Comparison of ENCODE assay signal across 9 cellular contexts in the genomic region with DNA sequence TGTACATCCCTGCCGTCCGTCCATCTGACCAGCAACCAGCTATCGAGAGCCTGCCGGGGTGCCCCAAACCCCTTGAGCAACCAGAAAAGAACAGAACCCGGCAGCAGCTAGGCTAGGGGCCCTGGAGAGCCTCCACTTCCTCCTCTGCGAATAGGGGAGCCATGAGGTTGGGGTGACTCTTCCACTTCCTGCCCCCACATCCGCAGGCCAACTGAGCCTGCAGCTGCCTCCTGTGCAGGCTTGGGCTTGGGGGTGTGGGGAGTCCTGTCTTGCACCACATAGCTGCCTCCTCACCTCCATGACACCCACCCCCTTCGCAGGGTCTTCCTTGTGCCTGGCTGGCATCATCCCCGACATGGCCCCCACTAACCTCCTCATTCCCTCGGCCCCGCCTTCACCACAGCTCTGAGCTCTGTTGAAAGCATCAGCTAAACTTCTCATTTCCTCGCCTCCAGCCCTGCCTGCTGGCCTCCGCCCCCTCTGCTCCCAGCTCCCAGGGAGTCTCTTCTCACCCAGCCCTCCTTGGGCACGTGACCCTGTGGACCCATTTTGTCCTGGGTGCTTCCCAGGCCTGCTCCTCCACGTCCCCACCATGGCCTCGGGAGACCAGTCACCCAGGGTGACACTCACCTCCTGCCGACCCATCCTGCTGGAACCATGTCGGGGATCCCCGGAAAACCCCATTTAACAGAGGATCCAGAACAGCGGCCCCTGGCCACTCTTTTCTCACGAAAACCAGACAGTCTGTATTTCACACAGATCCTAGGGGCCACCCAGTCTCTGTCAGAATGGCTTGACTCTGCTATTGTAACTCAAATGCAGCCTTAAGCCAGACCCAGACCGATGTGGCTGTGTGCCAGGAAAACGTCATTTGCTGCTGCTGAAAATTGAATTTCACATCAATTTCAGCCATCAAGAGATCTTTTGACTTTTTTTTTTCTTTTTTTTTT. TPM values are rescaled to one million over a fixed set of nuclear protein-coding genes. Genes with fewer than 3 reads are reported as not detected.
A peak's percentile ranks its signal among the peaks of the same experiment; 100 is the strongest.
DNase-seq lines count a peak whose midpoint lies in the region; ATAC-seq and TF ChIP-seq lines count a peak whose summit lies in the region.
"Had no signal": no experiment of that assay in that cellular context is flagged by ENCODE, and none has a peak within 500 bp of the region (broad histone marks: within the 10 kb centered on the region; RNA-seq: fewer than 3 reads in every experiment).

No MANE protein-coding gene starts in this region.

- no peaks in the 10 kb centered on the region for H3K27me3 ChIP-seq in AG04450 (ENCODE audit: control insufficient read depth, insufficient read depth, low read length)

- ATAC-seq in GM19372 (IDR thresholded peaks at IDR 0.05; ENCODE audit: low read depth, unreplicated experiment) (peak; percentile 60), HG03521 (IDR thresholded peaks at IDR 0.05; ENCODE audit: unreplicated experiment) (peak; percentile 59)

- no peaks in the 10 kb centered on the region; the same call in 1 of the 2 replicates for H3K9me3 ChIP-seq in AG04450 (ENCODE audit: control insufficient read depth, insufficient read depth, low read length)

- peak overlapping the region; percentile 21 for H3K27ac ChIP-seq in AG04450 (ENCODE audit: low read depth, low read length)
- H3K27ac ChIP-seq: C4-2B had no signal

- CTCF ChIA-PET in AG04450 (lab: Charles Lee): no interaction called here

- no peak for TF ChIP-seq CTCF in AG04450 (IDR thresholded peaks at IDR 0.05; ENCODE audit: low read depth, low read length)

- H3K4me3 ChIP-seq in AG04450 (ENCODE audit: low read depth, low read length): no peak overlapping the region

- DNase-seq in AG04450 (ENCODE audit: low read depth, low spot score) (no peak), cerebellar cortex (ENCODE audit: low spot score) (peak; percentile 51), mucosa of gallbladder (ENCODE audit: low spot score) (peak; percentile 48), NCI-H1417 (lab: John Stamatoyannopoulos, UW) (no peak)
- peak; percentile 73 for DNase-seq in activated CD4-positive, CD25-positive, alpha-beta regulatory T cell treated with anti-CD3 and anti-CD28 coated beads, Interleukin-2, amount 50 U/mL, for 72 hours
- peak; percentile 36 to 47 for DNase-seq in stimulated activated CD8-positive, alpha-beta memory T cell treated with anti-CD3 and anti-CD28 coated beads, Interleukin-7, amount 100 ng/mL, for 48 hours (ENCODE audit: extremely low read depth in 1 of 2, low read depth in 1 of 2)

- POLR2A ChIA-PET in AG04450 (lab: Yijun Ruan, JAX): no interaction called here

RNA-seq across cellular contexts. Expression of gene MYO9B, which starts 50.4 kb away (rescaled TPM):
- polyA plus RNA-seq in AG04450 (2011; rRNA removed): 34.5 and 42.5 TPM in 2 replicates
- 81.8 and 112 TPM in 2 replicates for polyA minus RNA-seq in AG04450 (2011; rRNA and poly(A)+ RNA removed)
- total RNA-seq in mucosa of gallbladder: 75.0 TPM

RNA-seq across cellular contexts. Expression of gene HAUS8, which starts 50.8 kb away (rescaled TPM):
- 4.6 and 4.9 TPM in 2 replicates for polyA plus RNA-seq in AG04450 (2011; rRNA removed)
- 2.3 and 3.7 TPM in 2 replicates for polyA minus RNA-seq in AG04450 (2011; rRNA and poly(A)+ RNA removed)
- 10.8 TPM for total RNA-seq in mucosa of gallbladder

Comparison
In these comparisons a context has a peak if more than half of its experiments do, and no peak if none do; other contexts are left out.
1. DNase-seq: peak in activated CD4-positive, CD25-positive, alpha-beta regulatory T cell treated with anti-CD3 and anti-CD28 coated beads, Interleukin-2, amount 50 U/mL, for 72 hours (single experiment), cerebellar cortex (single experiment), mucosa of gallbladder (single experiment) and stimulated activated CD8-positive, alpha-beta memory T cell treated with anti-CD3 and anti-CD28 coated beads, Interleukin-7, amount 100 ng/mL, for 48 hours (2 of 2); none in AG04450 (single experiment) and NCI-H1417 (0 of 3).